Comparison of ENCODE assay signal across 8 cellular contexts in genomic region chr2:85785027-85785822, GRCh38. TPM values are rescaled to one million over a fixed set of nuclear protein-coding genes. Genes with fewer than 3 reads are reported as not detected.
DNase-seq lines count a peak whose midpoint lies in the region; ATAC-seq and TF ChIP-seq lines count a peak whose summit lies in the region.

No MANE protein-coding gene starts in this region.

- intact Hi-C loops in CD4-positive, alpha-beta T cell (cut with DNase I, micrococcal nuclease), result no loop called here
- intact Hi-C loops in posterior vena cava (cut with DNase I), result no loop called here

- H3K9me3 Mint-ChIP-seq in CD4-positive, alpha-beta T cell, result no peaks in the 10 kb centered on the region

- H3K4me1 Mint-ChIP-seq in CD4-positive, alpha-beta T cell (ENCODE audit: low read depth), result no peaks in the 10 kb centered on the region

- H3K27me3 ChIP-seq in CD4-positive, alpha-beta T cell (ENCODE audit: control insufficient read depth, insufficient read depth, low read length), result no peaks in the 10 kb centered on the region

- ATAC-seq in CD4-positive, alpha-beta T cell (ENCODE audit: poor library complexity), result peak; percentile 17
- ATAC-seq in GM21529 (IDR thresholded peaks at IDR 0.05; ENCODE audit: unreplicated experiment), result no peak

- peaks cover 4% of the 10 kb centered on the region for H3K27me3 Mint-ChIP-seq in CD4-positive, alpha-beta T cell

- no peaks in the 10 kb centered on the region for H3K9me3 ChIP-seq in CD4-positive, alpha-beta T cell (ENCODE audit: control insufficient read depth, low read length)

- CTCF ChIA-PET in CD4-positive, alpha-beta T cell (lab: Charles Lee), result no interaction called here

- no peak overlapping the region for H3K27ac ChIP-seq in CD4-positive, alpha-beta T cell (ENCODE audit: low read depth, low read length)

- no peak overlapping the region for H3K4me3 Mint-ChIP-seq in CD4-positive, alpha-beta T cell

- no peak overlapping the region for H3K4me3 ChIP-seq in fibroblast of mammary gland (ENCODE audit: control insufficient read depth, low read depth, low read length)

- no peak for TF ChIP-seq CTCF in CD4-positive, alpha-beta T cell (IDR thresholded peaks at IDR 0.05)
- no peak for TF ChIP-seq CTCF in fibroblast of mammary gland (conservative IDR thresholded peaks at IDR 0.05; ENCODE audit: control insufficient read depth, insufficient read depth, low read depth, low read length)

- no peaks in the 10 kb centered on the region for H3K36me3 Mint-ChIP-seq in CD4-positive, alpha-beta T cell (ENCODE audit: low read depth)

- DNase-seq in CD4-positive, alpha-beta T cell, result no peak
- peak; percentile 72 to 87 for DNase-seq in NCI-H446 (lab: John Stamatoyannopoulos, UW)
- DNase-seq in fibroblast of mammary gland (ENCODE audit: low read depth), result peak; percentile 94
- DNase-seq in posterior vena cava (ENCODE audit: low spot score), result peak; percentile 83
- no peak for DNase-seq in HuH-7.5 (ENCODE audit: low spot score)
- no peak for DNase-seq in NCI-H226
- DNase-seq in activated CD8-positive, alpha-beta memory T cell treated with anti-CD3 and anti-CD28 coated beads, Interleukin-2, amount 50 U/mL, for 48 hours, result no peak

- no peak overlapping the region for H3K27ac Mint-ChIP-seq in CD4-positive, alpha-beta T cell

- POLR2A ChIA-PET in CD4-positive, alpha-beta T cell (lab: Charles Lee), result no interaction called here

RNA-seq across cellular contexts. Expression of gene ATOH8, which starts 31.4 kb away (rescaled TPM):
- not detected for total RNA-seq in CD4-positive, alpha-beta T cell
- 10 to 100 TPM; 16.6 to 17.5 TPM for total RNA-seq in posterior vena cava

Comparison
In these comparisons a context has a peak if more than half of its experiments do, and no peak if none do; other contexts are left out.
1. DNase-seq: peak in NCI-H446 (2 of 2), fibroblast of mammary gland (single experiment) and posterior vena cava (single experiment); none in CD4-positive, alpha-beta T cell (0 of 10), HuH-7.5 (single experiment), NCI-H226 (single experiment) and activated CD8-positive, alpha-beta memory T cell treated with anti-CD3 and anti-CD28 coated beads, Interleukin-2, amount 50 U/mL, for 48 hours (single experiment).
2. RNA of gene ATOH8, which starts 31.4 kb away (total RNA-seq): 16.6 to 17.5 TPM in posterior vena cava; not detected in CD4-positive, alpha-beta T cell; every median in the first group is over 10 times any median in the second.